8 cellular contexts compared by ENCODE assay signal in the genomic region with DNA sequence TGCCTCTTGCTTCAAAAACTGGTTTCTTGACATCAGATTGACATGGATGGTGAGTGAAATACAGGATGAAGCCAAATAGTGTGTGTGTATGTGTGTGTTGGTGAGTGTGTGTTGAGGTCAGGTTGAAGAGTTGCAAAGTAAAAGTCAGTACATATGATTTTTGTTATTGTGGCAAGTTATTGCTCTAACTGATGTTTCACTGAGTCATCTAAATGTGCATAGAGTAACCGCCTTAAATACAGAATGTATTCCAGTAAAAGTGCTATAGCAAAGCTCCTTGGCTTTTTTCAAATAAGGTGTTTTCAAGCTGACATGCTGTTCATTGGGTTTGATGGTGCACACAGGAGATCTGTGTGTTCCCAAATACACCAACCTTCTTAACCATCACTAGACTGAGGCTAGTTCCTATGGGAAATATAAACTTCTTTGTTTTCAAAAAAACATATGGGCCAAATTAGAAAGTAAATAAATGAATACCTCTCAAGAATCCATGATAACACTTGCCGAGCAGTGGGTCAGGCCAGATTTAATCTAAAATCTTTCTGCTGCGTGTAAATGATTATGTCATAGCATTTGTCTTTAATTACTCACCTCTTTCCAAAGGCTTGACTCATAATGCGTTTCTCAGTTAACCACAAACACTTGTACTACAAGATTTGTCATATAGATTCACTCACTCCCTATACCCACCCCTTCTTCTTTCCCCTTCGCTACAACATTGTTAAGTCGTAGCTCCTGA.
DNase-seq lines count a peak whose midpoint lies in the region; ATAC-seq and TF ChIP-seq lines count a peak whose summit lies in the region.

No MANE protein-coding gene starts in this region.

- peak; percentile 59 for ATAC-seq in HG02678 (IDR thresholded peaks at IDR 0.05; ENCODE audit: unreplicated experiment)
- peak; percentile 95 for ATAC-seq in Panc1

- DNase-seq in GM04503 (ENCODE audit: low read depth) (peak; percentile 63), Panc1 (ENCODE audit: low read depth, low spot score) (peak; percentile 84), hepatocyte (ENCODE audit: low spot score) (no peak), cardiac septum (ENCODE audit: low spot score) (no peak), type B pancreatic cell (ENCODE audit: extremely low spot score, unreplicated experiment) (no peak), substantia nigra (lab: John Stamatoyannopoulos, UW) (no peak), HAP-1 (ENCODE audit: low spot score in 2 of 2) (no peak)

- CTCF ChIA-PET in Panc1 (lab: Charles Lee), result no interaction called here

- peaks cover 26% of the 10 kb centered on the region for H3K4me1 Mint-ChIP-seq in type B pancreatic cell (ENCODE audit: unreplicated experiment)

- H3K27ac ChIP-seq in Panc1 (ENCODE audit: low read length) (no peak overlapping the region), hepatocyte (peak overlapping the region; percentile 40), substantia nigra (ENCODE audit: low read depth, low read length, poor library complexity, severe bottlenecking) (no peak overlapping the region)

- no peaks in the 10 kb centered on the region for H3K27me3 Mint-ChIP-seq in type B pancreatic cell

- no peak overlapping the region for H3K27ac Mint-ChIP-seq in type B pancreatic cell

- H3K4me1 ChIP-seq in Panc1 (ENCODE audit: control insufficient read depth, insufficient read depth, low read length) (no peaks in the 10 kb centered on the region), hepatocyte (ENCODE audit: insufficient read depth) (peaks cover 8% of the 10 kb centered on the region), HAP-1 (peaks cover 3% of the 10 kb centered on the region; the same call in 1 of the 2 replicates)

- peaks cover 7% of the 10 kb centered on the region for H3K9me3 Mint-ChIP-seq in type B pancreatic cell

- no peaks in the 10 kb centered on the region for H3K9me3 ChIP-seq in Panc1 (ENCODE audit: control insufficient read depth, insufficient read depth, low read depth, low read length)
- no peaks in the 10 kb centered on the region for H3K9me3 ChIP-seq in hepatocyte (ENCODE audit: low read depth)
- no peaks in the 10 kb centered on the region for H3K9me3 ChIP-seq in HAP-1

- no peaks in the 10 kb centered on the region for H3K36me3 ChIP-seq in Panc1 (ENCODE audit: control insufficient read depth, insufficient read depth, low read length)
- H3K36me3 ChIP-seq in hepatocyte (replicated peaks; ENCODE audit: insufficient read depth, low read depth), result no peaks in the 10 kb centered on the region
- no peaks in the 10 kb centered on the region for H3K36me3 ChIP-seq in HAP-1 (replicated peaks)

- no peak overlapping the region for H3K4me2 ChIP-seq in hepatocyte

- no peak overlapping the region for H3K4me3 Mint-ChIP-seq in type B pancreatic cell

- 53% methylated on average over 6 of the region's 6 CpGs for whole genome bisulfite sequencing in hepatocyte (ENCODE audit: low lambda C conversion rate, missing lambda C conversion rate)

- intact Hi-C loops in Panc1 (cut with micrococcal nuclease; ENCODE audit: unreplicated experiment) (no loop called here), cardiac septum (cut with DNase I) (no loop called here)

- in situ Hi-C loops in Panc1 (cut with HindIII; ENCODE audit: low pct_unique_long_range_greater_than_20kb, low sequenced_read_pairs) (no loop called here), HAP-1 (cut with MboI; ENCODE audit: low sequenced_read_pairs) (no loop called here)

- TF ChIP-seq CTCF in Panc1 (IDR thresholded peaks at IDR 0.05) (no peak), hepatocyte (IDR thresholded peaks at IDR 0.05; ENCODE audit: poor library complexity) (no peak), type B pancreatic cell (conservative IDR thresholded peaks at IDR 0.05) (no peak)

- BruUV-seq in Panc1 (replicated peaks; lab: Mats Ljungman, UMichigan), result no TSS peak

- H4K20me1 ChIP-seq in hepatocyte (ENCODE audit: insufficient read depth, poor library complexity, severe bottlenecking), result no peaks in the 10 kb centered on the region

- H3K4me3 ChIP-seq in Panc1 (ENCODE audit: low read depth in 2 of 2, low read length in 2 of 2) (no peak overlapping the region), hepatocyte (no peak overlapping the region), HAP-1 (no peak overlapping the region)

- no peak overlapping the region for H2AFZ ChIP-seq in hepatocyte

- no peaks in the 10 kb centered on the region for H3K9me2 ChIP-seq in hepatocyte (replicated peaks; ENCODE audit: insufficient read depth)

- POLR2A ChIA-PET in Panc1 (lab: Charles Lee), result no interaction called here

- H3K27me3 ChIP-seq in Panc1 (ENCODE audit: control insufficient read depth, insufficient read depth, low read length) (no peaks in the 10 kb centered on the region), hepatocyte (no peaks in the 10 kb centered on the region), HAP-1 (ENCODE audit: low read depth) (no peaks in the 10 kb centered on the region)

- H3K36me3 Mint-ChIP-seq in type B pancreatic cell, result peaks cover 4% of the 10 kb centered on the region

- H3K79me2 ChIP-seq in hepatocyte, result no peaks in the 10 kb centered on the region

Comparison
In these comparisons a context has a peak if more than half of its experiments do, and no peak if none do; other contexts are left out.
1. DNase-seq: peak in GM04503 (single experiment) and Panc1 (single experiment); none in hepatocyte (single experiment), cardiac septum (single experiment), type B pancreatic cell (single experiment), substantia nigra (0 of 49) and HAP-1 (0 of 2).